Comparison of ENCODE assay signal across 14 cellular contexts in genomic region chr1:37186246-37186756, GRCh38.
"Had no signal": no experiment of that assay in that cellular context is flagged by ENCODE, and none has a peak within 500 bp of the region (broad histone marks: within the 10 kb centered on the region; RNA-seq: fewer than 3 reads in every experiment).

No MANE protein-coding gene starts in this region.

- H3K27ac Mint-ChIP-seq: activated CD4-positive, alpha-beta T cell treated with anti-CD3 and anti-CD28 coated beads, Interleukin-2, amount 10 ng/mL, durations not matched to agents 7 days and 5 days; activated naive CD4-positive, alpha-beta T cell treated with anti-CD3 and anti-CD28 coated beads, Interleukin-2, amount 10 ng/mL, durations not matched to agents 7 days and 5 days; activated T-helper 17 cell treated with anti-CD3 and anti-CD28 coated beads, Interleukin-2, amount 50 U/mL, for 72 hours; brain; dendritic cell treated with granulocyte-macrophage colony-stimulating factor and Interleukin-4, amounts not matched to agents 40 ng/mL and 50 ng/mL, for 4 days; WTC11 had no signal

- H3K4me1 Mint-ChIP-seq: activated CD4-positive, alpha-beta T cell treated with anti-CD3 and anti-CD28 coated beads, Interleukin-2, amount 10 ng/mL, durations not matched to agents 7 days and 5 days; activated naive CD4-positive, alpha-beta T cell treated with anti-CD3 and anti-CD28 coated beads, Interleukin-2, amount 10 ng/mL, durations not matched to agents 7 days and 5 days; activated T-helper 17 cell treated with anti-CD3 and anti-CD28 coated beads, Interleukin-2, amount 50 U/mL, for 72 hours had no signal

- H3K4me3 ChIP-seq: ovary had no signal

- H3K36me3 ChIP-seq: ovary had no signal

- H3K27ac ChIP-seq: ovary had no signal

- DNase-seq: activated CD4-positive, alpha-beta T cell treated with anti-CD3 and anti-CD28 coated beads, Interleukin-2, amount 10 ng/mL, durations not matched to agents 7 days and 5 days; activated naive CD4-positive, alpha-beta T cell treated with anti-CD3 and anti-CD28 coated beads, Interleukin-2, amount 10 ng/mL, durations not matched to agents 7 days and 5 days; activated T-cell treated with anti-CD3 and anti-CD28 coated beads for 4 hours; cerebellar nuclear complex; hippocampal formation; kidney glomerular epithelial cell; ovary; stimulated activated CD4-positive, alpha-beta T cell treated with anti-CD3 and anti-CD28 coated beads, Interleukin-2, amount 100 ng/mL, for 48 hours; stimulated activated naive CD4-positive, alpha-beta T cell treated with Interleukin-2 at 50 U/mL for 16 hours; trophoblast cell had no signal

- H3K4me3 Mint-ChIP-seq: activated CD4-positive, alpha-beta T cell treated with anti-CD3 and anti-CD28 coated beads, Interleukin-2, amount 10 ng/mL, durations not matched to agents 7 days and 5 days; activated naive CD4-positive, alpha-beta T cell treated with anti-CD3 and anti-CD28 coated beads, Interleukin-2, amount 10 ng/mL, durations not matched to agents 7 days and 5 days; activated T-helper 17 cell treated with anti-CD3 and anti-CD28 coated beads, Interleukin-2, amount 50 U/mL, for 72 hours; brain; dendritic cell treated with granulocyte-macrophage colony-stimulating factor and Interleukin-4, amounts not matched to agents 40 ng/mL and 50 ng/mL, for 4 days; WTC11 had no signal

- H3K36me3 Mint-ChIP-seq: activated naive CD4-positive, alpha-beta T cell treated with anti-CD3 and anti-CD28 coated beads, Interleukin-2, amount 10 ng/mL, durations not matched to agents 7 days and 5 days; brain had no signal

- H3K27me3 ChIP-seq: ovary had no signal

- H3K9me3 Mint-ChIP-seq: activated T-helper 17 cell treated with anti-CD3 and anti-CD28 coated beads, Interleukin-2, amount 50 U/mL, for 72 hours had no signal

- H3K9me3 ChIP-seq: ovary had no signal
